Comparison of ENCODE assay signal across 8 cellular contexts in the genomic region with DNA sequence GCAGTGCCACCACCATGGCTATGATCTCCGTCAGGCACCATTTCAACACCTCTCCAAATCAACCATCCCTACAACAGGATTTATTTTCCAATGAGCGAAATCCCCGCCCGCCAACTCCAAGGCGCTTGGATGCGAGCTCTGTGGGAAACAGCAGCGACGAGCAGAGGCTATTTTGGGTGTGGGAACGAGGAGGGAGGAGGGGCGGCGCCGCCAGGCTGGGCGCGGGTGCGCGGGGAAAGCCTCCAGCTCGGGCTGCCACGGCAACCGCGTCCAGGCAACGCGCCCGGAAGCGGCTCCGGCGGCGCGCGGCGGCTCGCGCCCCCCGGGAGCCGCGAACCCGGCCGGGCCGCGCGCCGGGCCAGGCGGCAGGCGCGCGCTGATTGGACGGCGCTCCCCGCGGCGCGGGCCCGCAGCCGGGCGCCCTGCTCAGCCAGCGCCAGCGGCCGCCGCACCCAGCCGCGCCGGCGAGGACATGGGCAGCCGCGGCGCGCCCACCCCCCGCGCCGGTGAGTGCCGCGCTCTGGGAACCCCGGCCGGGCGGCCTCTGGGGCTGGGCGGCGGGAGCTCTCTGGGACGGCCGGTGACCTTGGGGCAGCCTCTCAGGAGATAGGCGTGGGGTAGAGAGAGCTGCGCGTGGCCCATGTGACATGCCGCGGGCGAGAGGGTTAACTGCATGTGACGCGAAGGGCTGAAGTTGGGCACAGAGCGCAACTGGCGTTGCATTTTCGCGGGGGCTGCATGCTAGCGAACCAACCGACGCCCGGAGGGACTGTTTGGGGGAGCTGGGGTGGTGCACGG. TPM values are rescaled to one million over a fixed set of nuclear protein-coding genes. Genes with fewer than 3 reads are reported as not detected.
DNase-seq lines count a peak whose midpoint lies in the region; ATAC-seq and TF ChIP-seq lines count a peak whose summit lies in the region.

Gene FAM81A, plus strand, starts transcription at position 410 of the 798 bp plus-strand sequence. CDS start 20,441 bp downstream, outside the sequence.

- ATAC-seq in GM18907 (IDR thresholded peaks at IDR 0.05; ENCODE audit: unreplicated experiment) (peak; percentile 76), HG03097 (IDR thresholded peaks at IDR 0.05; ENCODE audit: low FRiP score, unreplicated experiment) (peak; percentile 58)

- peak within 1 kb of the TSS; percentile 57 for H3K9ac ChIP-seq in mucosa of stomach (ENCODE audit: low read length)

- POLR2A ChIA-PET in BJ (lab: Charles Lee): no interaction called here

- H3K4me1 ChIP-seq in esophagus squamous epithelium (peaks cover 12 to 22% (median 13%) of the 10 kb centered on the region in 3 donors), mucosa of stomach (ENCODE audit: control insufficient read depth, insufficient read depth, low read length) (peaks cover 13% of the 10 kb centered on the region)

- intact Hi-C loops in esophagus squamous epithelium (cut with DNase I): no loop called here

- peaks cover 17% of the 10 kb centered on the region for H3K27me3 ChIP-seq in BJ (ENCODE audit: control insufficient read depth, insufficient read depth, low read length)
- H3K27me3 ChIP-seq in esophagus squamous epithelium: peaks cover 0 to 43% (median 0%) of the 10 kb centered on the region in 4 donors
- H3K27me3 ChIP-seq in mucosa of stomach (ENCODE audit: control insufficient read depth, insufficient read depth, low read length): peaks cover 19% of the 10 kb centered on the region

- WGBS in esophagus squamous epithelium, 2 donors: 1 to 6% methylated on average over 7 to 12 of the region's 95 CpGs

- CTCF ChIA-PET in BJ (lab: Yijun Ruan, JAX): interaction anchor here (1.1 kb wide), 1 partner anchor 91 kb away, joined by 3 read pairs; no protein-coding TSS in a partner anchor

- TF ChIP-seq CTCF in BJ (IDR thresholded peaks at IDR 0.05; ENCODE audit: insufficient read depth, low read depth, low read length) (no peak), esophagus squamous epithelium (IDR thresholded peaks at IDR 0.05) (no peak)

- H3K4me3 ChIP-seq in BJ (ENCODE audit: low read depth, low read length) (peak within 1 kb of the TSS; percentile 41), esophagus squamous epithelium (peak within 1 kb of the TSS; percentile 39 to 71 (median 49)), mucosa of stomach (ENCODE audit: low read length) (peak within 1 kb of the TSS; percentile 77)

- peak; percentile 13 for DNase-seq in BJ (ENCODE audit: low read depth)
- peak; percentile 71 for DNase-seq in NCI-H226
- DNase-seq in activated T-cell treated with anti-CD3 and anti-CD28 coated beads for 24 hours (ENCODE audit: low read depth): peak; percentile 29
- no peak for DNase-seq in esophagus squamous epithelium (lab: John Stamatoyannopoulos, UW)
- peak; percentile 60 for DNase-seq in stromal cell of bone marrow (ENCODE audit: low read depth)

- H3K9me3 ChIP-seq in esophagus squamous epithelium: no peaks in the 10 kb centered on the region
- no peaks in the 10 kb centered on the region for H3K9me3 ChIP-seq in mucosa of stomach (ENCODE audit: control insufficient read depth, low read length)

- no peaks in the 10 kb centered on the region for H3K36me3 ChIP-seq in BJ (ENCODE audit: control insufficient read depth, insufficient read depth, low read length)
- H3K36me3 ChIP-seq in esophagus squamous epithelium: no peaks in the 10 kb centered on the region
- H3K36me3 ChIP-seq in mucosa of stomach (ENCODE audit: control insufficient read depth, insufficient read depth, low read length): no peaks in the 10 kb centered on the region

- peak within 1 kb of the TSS in 3 of 4 donors; percentile 4 to 29 (median 21) for H3K27ac ChIP-seq in esophagus squamous epithelium

- no peak for TF ChIP-seq POLR2A in esophagus squamous epithelium (IDR thresholded peaks at IDR 0.05)

RNA-seq across cellular contexts. Expression of gene FAM81A, which starts in this region (rescaled TPM):
- 0.06 TPM in 1 of 2 replicates, not detected in the other for polyA plus RNA-seq in BJ (2011; rRNA removed)
- polyA minus RNA-seq in BJ (2011; rRNA and poly(A)+ RNA removed): not detected in 2 replicates
- total RNA-seq in esophagus squamous epithelium: 1 to 10 TPM in 2 of 4 donors, not detected in 2; 1.6 to 2.8 TPM

Comparison
In these comparisons a context has a peak if more than half of its experiments do, and no peak if none do; other contexts are left out.
1. Peak in DNase-seq and H3K4me3 ChIP-seq in BJ; RNA of the gene not detected or under 1 TPM.